ENCODE assay signal across 8 cellular contexts in genomic region chr10:71974489-71975011, GRCh38. TPM values are rescaled to one million over a fixed set of nuclear protein-coding genes. Genes with fewer than 3 reads are reported as not detected.
DNase-seq lines count a peak whose midpoint lies in the region; ATAC-seq, FAIRE-seq and TF ChIP-seq lines count a peak whose summit lies in the region.

No MANE protein-coding gene starts in this region.

- no peak for FAIRE-seq in small intestine (lab: Jason Lieb, UNC)

- no peak for ATAC-seq in HG03460 (IDR thresholded peaks at IDR 0.05; ENCODE audit: unreplicated experiment)
- ATAC-seq in GM21515 (IDR thresholded peaks at IDR 0.05; ENCODE audit: unreplicated experiment) = no peak

- H3K9me3 Mint-ChIP-seq in CD14-positive monocyte = peaks cover 0 to 2% (median 0%) of the 10 kb centered on the region in 7 donors

- peak overlapping the region in 14 of 21 experiments; percentile 6 to 76 (median 70) for H3K27ac ChIP-seq in skin epidermis
- no peak overlapping the region for H3K27ac ChIP-seq in small intestine (ENCODE audit: low read depth in 1 of 2, low read length in 1 of 2)

- no peaks in the 10 kb centered on the region for H3K36me3 Mint-ChIP-seq in CD14-positive monocyte

- H3K4me3 ChIP-seq in skin epidermis (no peak overlapping the region), small intestine (ENCODE audit: low read depth in 1 of 2, low read length in 2 of 2) (no peak overlapping the region)

- peak; percentile 70 for DNase-seq in GM20000 (ENCODE audit: low spot score)
- peak; percentile 46 for DNase-seq in NCI-H460 (ENCODE audit: extremely low read depth, low read depth)
- peak; percentile 71 for DNase-seq in dedifferentiated amniotic fluid mesenchymal stem cell (ENCODE audit: extremely low spot score)
- DNase-seq in small intestine = no peak
- DNase-seq in CD14-positive monocyte (ENCODE audit: low spot score) = no peak

- H3K27me3 Mint-ChIP-seq in CD14-positive monocyte (ENCODE audit: low read depth in 3 of 3) = peaks cover 5 to 7% (median 7%) of the 10 kb centered on the region in 3 donors

- H3K9me3 ChIP-seq in small intestine (ENCODE audit: control insufficient read depth, low read depth) = no peaks in the 10 kb centered on the region

- peaks cover 0 to 2% of the 10 kb centered on the region in 2 donors for H3K4me1 ChIP-seq in small intestine (ENCODE audit: control insufficient read depth in 2 of 2, insufficient read depth in 1 of 2, low read depth in 1 of 2, low read length in 1 of 2)

- H3K27me3 ChIP-seq in small intestine (ENCODE audit: control insufficient read depth in 2 of 2, insufficient read depth in 2 of 2, low read length in 2 of 2) = no peaks in the 10 kb centered on the region

- 68 to 74% (median 74%) methylated on average over 5 of the region's 5 CpGs for WGBS in small intestine, 3 donors

- no peaks in the 10 kb centered on the region for H3K36me3 ChIP-seq in small intestine (ENCODE audit: control insufficient read depth in 2 of 2, insufficient read depth in 2 of 2, low read length in 2 of 2)

- H3K4me3 Mint-ChIP-seq in CD14-positive monocyte = no peak overlapping the region

- no peaks in the 10 kb centered on the region for H3K4me1 Mint-ChIP-seq in CD14-positive monocyte

- intact Hi-C loops in CD14-positive monocyte (cut with micrococcal nuclease) = no loop called here

- TF ChIP-seq CTCF in GM20000 (IDR thresholded peaks at IDR 0.05; ENCODE audit: extremely low read depth, missing control alignments) (no peak), CD14-positive monocyte (IDR thresholded peaks at IDR 0.05) (no peak)

- no peak overlapping the region for H3K27ac Mint-ChIP-seq in CD14-positive monocyte

RNA-seq across cellular contexts. Expression of gene CHST3, which starts 10.4 kb away (rescaled TPM):
- total RNA-seq in NCI-H460 (2014; rRNA removed; shearing (Covaris generic)) = 15.2 and 16.0 TPM in 2 replicates
- 9.9 and 11.7 TPM in 2 replicates for polyA plus RNA-seq in NCI-H460 (2014; cell fraction: nucleus; rRNA removed)
- polyA plus RNA-seq in small intestine = 1 to 10 TPM in 1 of 3 donors, under 1 TPM in 2; 0.22 to 4.8 (median 0.27) TPM
- not detected for polyA plus RNA-seq in CD14-positive monocyte

Comparison
In these comparisons a context has a peak if more than half of its experiments do, and no peak if none do; other contexts are left out.
1. DNase-seq: peak in GM20000 (single experiment), NCI-H460 (single experiment) and dedifferentiated amniotic fluid mesenchymal stem cell (single experiment); none in small intestine (single experiment) and CD14-positive monocyte (single experiment).
2. H3K27ac ChIP-seq: peak in skin epidermis (14 of 21); none in small intestine (0 of 2).